Comparison of ENCODE assay signal across 20 cellular contexts in genomic region chr1:116424863-116425262, GRCh38. TPM values are rescaled to one million over a fixed set of nuclear protein-coding genes. Genes with fewer than 3 reads are reported as not detected.
DNase-seq lines count a peak whose midpoint lies in the region; ATAC-seq and TF ChIP-seq lines count a peak whose summit lies in the region.
"Had no signal": no experiment of that assay in that cellular context is flagged by ENCODE, and none has a peak within 500 bp of the region (broad histone marks: within the 10 kb centered on the region; RNA-seq: fewer than 3 reads in every experiment).

No MANE protein-coding gene starts in this region.

- H3K4me3 ChIP-seq in esophagus muscularis mucosa: no peak overlapping the region
- no peak overlapping the region for H3K4me3 ChIP-seq in vagina
- H3K4me3 ChIP-seq: A549; BLaER1 treated with 17β-estradiol and CSF1 and Interleukin-3, amounts not matched to agents 10 nM and 100 nM had no signal

- peak; percentile 12 for DNase-seq in activated CD8-positive, alpha-beta memory T cell treated with anti-CD3 and anti-CD28 coated beads, Interleukin-2, amount 10 ng/mL, durations not matched to agents 7 days and 5 days
- no peak for DNase-seq in activated CD8-positive, alpha-beta memory T cell treated with anti-CD3 and anti-CD28 coated beads for 24 hours
- peak; percentile 47 for DNase-seq in esophagus muscularis mucosa (ENCODE audit: extremely low spot score)
- peak; percentile 52 to 54 for DNase-seq in vagina (ENCODE audit: extremely low spot score in 2 of 2)
- DNase-seq: 8988T; ACHN; AML-193; BE2C; Calu3; CD4-positive, alpha-beta memory T cell; COR-L47; DMS53; DMS79 treated with DMSO at 0.1 percent for 48 hours; GF-D8; GOT3; HCEC 1CT had no signal

- no peak for TF ChIP-seq CTCF in esophagus muscularis mucosa (IDR thresholded peaks at IDR 0.05)
- no peak for TF ChIP-seq CTCF in vagina (IDR thresholded peaks at IDR 0.05)

- H3K27ac ChIP-seq in esophagus muscularis mucosa (replicated peaks in 1 of 4) (no peak overlapping the region), vagina (no peak overlapping the region)
- H3K27ac ChIP-seq: A549; BLaER1 treated with 17β-estradiol and CSF1 and Interleukin-3, amounts not matched to agents 10 nM and 100 nM had no signal

- peaks cover 7% of the 10 kb centered on the region for H3K4me1 Mint-ChIP-seq in activated CD8-positive, alpha-beta memory T cell treated with anti-CD3 and anti-CD28 coated beads, Interleukin-2, amount 10 ng/mL, durations not matched to agents 7 days and 5 days
- H3K4me1 Mint-ChIP-seq in stimulated activated memory B cell treated with anti-CD40 and anti-IgM and Interleukin-4, amounts not matched to agents 10 μg/mL and 1 μg/mL and 100 μg/mL, for 72 hours: no peaks in the 10 kb centered on the region
- no peaks in the 10 kb centered on the region for H3K4me1 Mint-ChIP-seq in activated T-helper 17 cell treated with anti-CD3 and anti-CD28 coated beads, Interleukin-2, amount 50 U/mL, for 72 hours
- H3K4me1 Mint-ChIP-seq: CD4-positive, alpha-beta memory T cell had no signal

- no peak for TF ChIP-seq EP300 in esophagus muscularis mucosa (IDR thresholded peaks at IDR 0.05)

- H3K27me3 Mint-ChIP-seq in activated CD8-positive, alpha-beta memory T cell treated with anti-CD3 and anti-CD28 coated beads, Interleukin-2, amount 10 ng/mL, durations not matched to agents 7 days and 5 days: peaks cover 9% of the 10 kb centered on the region
- H3K27me3 Mint-ChIP-seq in stimulated activated memory B cell treated with anti-CD40 and anti-IgM and Interleukin-4, amounts not matched to agents 10 μg/mL and 1 μg/mL and 100 μg/mL, for 72 hours: no peaks in the 10 kb centered on the region
- H3K27me3 Mint-ChIP-seq in activated T-helper 17 cell treated with anti-CD3 and anti-CD28 coated beads, Interleukin-2, amount 50 U/mL, for 72 hours: no peaks in the 10 kb centered on the region

- CTCF ChIA-PET in activated CD8-positive, alpha-beta memory T cell treated with anti-CD3 and anti-CD28 coated beads, Interleukin-2, amount 10 ng/mL, durations not matched to agents 7 days and 5 days (lab: Charles Lee): no interaction called here

- no peaks in the 10 kb centered on the region for H3K36me3 Mint-ChIP-seq in activated CD8-positive, alpha-beta memory T cell treated with anti-CD3 and anti-CD28 coated beads, Interleukin-2, amount 10 ng/mL, durations not matched to agents 7 days and 5 days
- H3K36me3 Mint-ChIP-seq in stimulated activated memory B cell treated with anti-CD40 and anti-IgM and Interleukin-4, amounts not matched to agents 10 μg/mL and 1 μg/mL and 100 μg/mL, for 72 hours: no peaks in the 10 kb centered on the region
- H3K36me3 Mint-ChIP-seq in activated T-helper 17 cell treated with anti-CD3 and anti-CD28 coated beads, Interleukin-2, amount 50 U/mL, for 72 hours (ENCODE audit: low read depth): no peaks in the 10 kb centered on the region
- H3K36me3 Mint-ChIP-seq: CD4-positive, alpha-beta memory T cell had no signal

- TF ChIP-seq POLR2A in esophagus muscularis mucosa (IDR thresholded peaks at IDR 0.05; ENCODE audit: low read depth): no peak
- no peak for TF ChIP-seq POLR2A in vagina (IDR thresholded peaks at IDR 0.05)

- WGBS in esophagus muscularis mucosa: 83% methylated on average over 1 of the region's 1 CpG

- no peaks in the 10 kb centered on the region for H3K9me3 ChIP-seq in esophagus muscularis mucosa
- no peaks in the 10 kb centered on the region for H3K9me3 ChIP-seq in vagina
- H3K9me3 ChIP-seq: A549; BE2C; BLaER1 treated with 17β-estradiol and CSF1 and Interleukin-3, amounts not matched to agents 10 nM and 100 nM had no signal

- no peak overlapping the region for H3K4me3 Mint-ChIP-seq in activated CD8-positive, alpha-beta memory T cell treated with anti-CD3 and anti-CD28 coated beads, Interleukin-2, amount 10 ng/mL, durations not matched to agents 7 days and 5 days
- no peak overlapping the region for H3K4me3 Mint-ChIP-seq in stimulated activated memory B cell treated with anti-CD40 and anti-IgM and Interleukin-4, amounts not matched to agents 10 μg/mL and 1 μg/mL and 100 μg/mL, for 72 hours
- H3K4me3 Mint-ChIP-seq in activated T-helper 17 cell treated with anti-CD3 and anti-CD28 coated beads, Interleukin-2, amount 50 U/mL, for 72 hours: no peak overlapping the region
- H3K4me3 Mint-ChIP-seq: CD4-positive, alpha-beta memory T cell had no signal

- no peaks in the 10 kb centered on the region for H3K9me3 Mint-ChIP-seq in activated CD8-positive, alpha-beta memory T cell treated with anti-CD3 and anti-CD28 coated beads, Interleukin-2, amount 10 ng/mL, durations not matched to agents 7 days and 5 days (ENCODE audit: low read depth)
- no peaks in the 10 kb centered on the region for H3K9me3 Mint-ChIP-seq in stimulated activated memory B cell treated with anti-CD40 and anti-IgM and Interleukin-4, amounts not matched to agents 10 μg/mL and 1 μg/mL and 100 μg/mL, for 72 hours
- H3K9me3 Mint-ChIP-seq in activated T-helper 17 cell treated with anti-CD3 and anti-CD28 coated beads, Interleukin-2, amount 50 U/mL, for 72 hours: no peaks in the 10 kb centered on the region
- H3K9me3 Mint-ChIP-seq: CD4-positive, alpha-beta memory T cell had no signal

- H3K27ac Mint-ChIP-seq in activated CD8-positive, alpha-beta memory T cell treated with anti-CD3 and anti-CD28 coated beads, Interleukin-2, amount 10 ng/mL, durations not matched to agents 7 days and 5 days: no peak overlapping the region
- H3K27ac Mint-ChIP-seq in stimulated activated memory B cell treated with anti-CD40 and anti-IgM and Interleukin-4, amounts not matched to agents 10 μg/mL and 1 μg/mL and 100 μg/mL, for 72 hours: no peak overlapping the region
- no peak overlapping the region for H3K27ac Mint-ChIP-seq in activated T-helper 17 cell treated with anti-CD3 and anti-CD28 coated beads, Interleukin-2, amount 50 U/mL, for 72 hours
- H3K27ac Mint-ChIP-seq: CD4-positive, alpha-beta memory T cell had no signal

- intact Hi-C loops in esophagus muscularis mucosa (cut with DNase I) (no loop called here), vagina (cut with DNase I) (no loop called here)

- H3K4me1 ChIP-seq in esophagus muscularis mucosa (no peaks in the 10 kb centered on the region), vagina (no peaks in the 10 kb centered on the region)
- H3K4me1 ChIP-seq: A549, BE2C had no signal

- H3K36me3 ChIP-seq in esophagus muscularis mucosa: no peaks in the 10 kb centered on the region
- no peaks in the 10 kb centered on the region for H3K36me3 ChIP-seq in vagina
- H3K36me3 ChIP-seq: BE2C; BLaER1 treated with 17β-estradiol and CSF1 and Interleukin-3, amounts not matched to agents 10 nM and 100 nM had no signal

- ATAC-seq in activated CD8-positive, alpha-beta memory T cell treated with anti-CD3 and anti-CD28 coated beads, Interleukin-2, amount 10 ng/mL, durations not matched to agents 7 days and 5 days: no peak
- ATAC-seq in stimulated activated memory B cell treated with anti-CD40 and anti-IgM and Interleukin-4, amounts not matched to agents 10 μg/mL and 1 μg/mL and 100 μg/mL, for 72 hours: no peak
- no peak for ATAC-seq in activated T-helper 17 cell treated with anti-CD3 and anti-CD28 coated beads, Interleukin-2, amount 50 U/mL, for 72 hours (replicated peaks)
- ATAC-seq: A549 had no signal

- H3K27me3 ChIP-seq in esophagus muscularis mucosa (no peaks in the 10 kb centered on the region), vagina (no peaks in the 10 kb centered on the region)
- H3K27me3 ChIP-seq: BE2C; BLaER1 treated with 17β-estradiol and CSF1 and Interleukin-3, amounts not matched to agents 10 nM and 100 nM had no signal

RNA-seq across cellular contexts. Expression of gene ATP1A1, which starts 51.8 kb away (rescaled TPM):
- total RNA-seq in activated CD8-positive, alpha-beta memory T cell treated with anti-CD3 and anti-CD28 coated beads, Interleukin-2, amount 10 ng/mL, durations not matched to agents 7 days and 5 days: 100 to 1,000 TPM; 169 to 206 TPM
- total RNA-seq in esophagus muscularis mucosa (100 to 1,000 TPM in 3 of 4 donors, 10 to 100 TPM in 1; 90.1 to 196 (median 157) TPM), vagina (358 TPM)
- total RNA-seq in activated T-helper 17 cell treated with anti-CD3 and anti-CD28 coated beads, Interleukin-2, amount 50 U/mL, for 72 hours: 100 to 1,000 TPM; 206 to 244 TPM
